In genomic region chr22:19866665-19867009, GRCh38 we compare ENCODE assay signal across 7 cellular contexts.
"Had no signal": no experiment of that assay in that cellular context is flagged by ENCODE, and none has a peak within 500 bp of the region (broad histone marks: within the 10 kb centered on the region; RNA-seq: fewer than 3 reads in every experiment).

No MANE protein-coding gene starts in this region.

- FAIRE-seq: H1, H54, HepG2 had no signal

- H3K4me3 ChIP-seq: GM23338 had no signal

- DNase-seq: H9, HFFc6, KG1 had no signal
